Comparison of ENCODE assay signal across 9 cellular contexts in genomic region chr13:100674848-100675659, GRCh38. TPM values are rescaled to one million over a fixed set of nuclear protein-coding genes. Genes with fewer than 3 reads are reported as not detected.
A peak's percentile ranks its signal among the peaks of the same experiment; 100 is the strongest.
DNase-seq lines count a peak whose midpoint lies in the region; ATAC-seq, FAIRE-seq and TF ChIP-seq lines count a peak whose summit lies in the region.
"Had no signal": no experiment of that assay in that cellular context is flagged by ENCODE, and none has a peak within 500 bp of the region (broad histone marks: within the 10 kb centered on the region; RNA-seq: fewer than 3 reads in every experiment).

No MANE protein-coding gene starts in this region.

- peak overlapping the region; percentile 84 for H3K4me3 ChIP-seq in WERI-Rb-1 (ENCODE audit: low read depth, low read length)
- H3K4me3 ChIP-seq in mammary epithelial cell (replicated peaks in 1 of 3; ENCODE audit: insufficient read depth in 1 of 3, low read depth in 2 of 3, low read length in 3 of 3) = peak overlapping the region; percentile 66 to 94 (median 81)
- peak overlapping the region; percentile 69 to 95 for H3K4me3 ChIP-seq in small intestine (ENCODE audit: low read depth in 1 of 2, low read length in 2 of 2)

- peaks cover 4% of the 10 kb centered on the region for H3K36me3 ChIP-seq in WERI-Rb-1
- H3K36me3 ChIP-seq in mammary epithelial cell (ENCODE audit: insufficient read depth, low read length) = no peaks in the 10 kb centered on the region
- no peaks in the 10 kb centered on the region for H3K36me3 ChIP-seq in small intestine (ENCODE audit: control insufficient read depth in 2 of 2, insufficient read depth in 2 of 2, low read length in 2 of 2)

- H3K4me1 ChIP-seq in mammary epithelial cell (ENCODE audit: insufficient read depth, low read length) (peaks cover 7% of the 10 kb centered on the region), small intestine (ENCODE audit: control insufficient read depth in 2 of 2, insufficient read depth in 1 of 2, low read depth in 1 of 2, low read length in 1 of 2) (peaks cover 0 to 9% of the 10 kb centered on the region in 2 donors)

- H3K79me2 ChIP-seq in mammary epithelial cell (ENCODE audit: insufficient read depth, low read length) = peaks cover 21% of the 10 kb centered on the region

- H2AFZ ChIP-seq in mammary epithelial cell (ENCODE audit: low read depth, low read length) = peak overlapping the region; percentile 97

- H3K27me3 ChIP-seq in WERI-Rb-1 (ENCODE audit: insufficient read depth, low read depth, severe bottlenecking) (no peaks in the 10 kb centered on the region), mammary epithelial cell (ENCODE audit: insufficient read depth, low read length) (no peaks in the 10 kb centered on the region), small intestine (ENCODE audit: control insufficient read depth in 2 of 2, insufficient read depth in 2 of 2, low read length in 2 of 2) (no peaks in the 10 kb centered on the region)

- in situ Hi-C loops in mammary epithelial cell (cut with MboI; ENCODE audit: low sequenced_read_pairs in 2 of 2) = no loop called here

- peak overlapping the region; percentile 94 for H3K27ac ChIP-seq in WERI-Rb-1
- no peak overlapping the region for H3K27ac ChIP-seq in mammary epithelial cell (ENCODE audit: insufficient read depth, low read depth, low read length)
- H3K27ac ChIP-seq in small intestine (ENCODE audit: low read depth in 1 of 2, low read length in 1 of 2) = peak overlapping the region; percentile 87 to 95

- H3K9me3 ChIP-seq in WERI-Rb-1 (ENCODE audit: severe bottlenecking) = peaks cover 5% of the 10 kb centered on the region
- H3K9me3 ChIP-seq in mammary epithelial cell (replicated peaks; ENCODE audit: insufficient read depth, low read length) = no peaks in the 10 kb centered on the region
- no peaks in the 10 kb centered on the region for H3K9me3 ChIP-seq in small intestine (ENCODE audit: control insufficient read depth, low read depth)

- TF ChIP-seq CTCF in WERI-Rb-1 (IDR thresholded peaks at IDR 0.05; ENCODE audit: low read depth, low read length) (peak; percentile 52), mammary epithelial cell (conservative IDR thresholded peaks at IDR 0.05 in 1 of 2, IDR thresholded peaks at IDR 0.05 in 1 of 2; ENCODE audit: extremely low read depth in 1 of 2, insufficient read depth in 1 of 2, low read depth in 1 of 2, low read length in 2 of 2) (peak in 1 of 2 donors; percentile 52)

- CTCF ChIA-PET in mammary epithelial cell (lab: Charles Lee; ENCODE audit: low non-redundant PET) = interaction anchor here (0.7 to 1.0 kb wide), 2 partner anchors 8 to 556 kb away, joined by 6 to 25 read pairs; no protein-coding TSS in a partner anchor

- peak overlapping the region; percentile 100 for H3K4me2 ChIP-seq in mammary epithelial cell (ENCODE audit: insufficient read depth, low read depth, low read length)

- intact Hi-C loops in mammary epithelial cell (cut with micrococcal nuclease) = loop anchor here (1.0 to 10.0 kb wide), 4 partner anchors 43 to 700 kb away; partner anchors contain the start of gene ZIC5

- ATAC-seq in GM18873 (IDR thresholded peaks at IDR 0.05; ENCODE audit: low FRiP score, unreplicated experiment) (peak; percentile 97), HG03135 (IDR thresholded peaks at IDR 0.05; ENCODE audit: unreplicated experiment) (peak; percentile 96)

- H3K9ac ChIP-seq in mammary epithelial cell (ENCODE audit: insufficient read depth, low read length) = peak overlapping the region; percentile 38

- dilution Hi-C loops in mammary epithelial cell (cut with HindIII; ENCODE audit: low sequenced_read_pairs) = no loop called here

- BruUV-seq in mammary epithelial cell (replicated peaks; lab: Mats Ljungman, UMichigan) = no TSS peak

- 8% methylated on average over 2 of the region's 72 CpGs for WGBS in mammary epithelial cell (ENCODE audit: low coverage, missing lambda C conversion rate)
- 0 to 1% (median 0%) methylated on average over 44 to 72 of the region's 72 CpGs for WGBS in small intestine, 3 donors

- no peaks in the 10 kb centered on the region for H4K20me1 ChIP-seq in mammary epithelial cell (ENCODE audit: insufficient read depth, low read length)

- DNase-seq in AG08396 (ENCODE audit: low spot score) = peak; percentile 100
- peak; percentile 96 for DNase-seq in NCI-H2171 treated with DMSO at 0.1 percent for 48 hours (lab: John Stamatoyannopoulos, UW)
- peak; percentile 100 for DNase-seq in WERI-Rb-1
- peak; percentile 96 for DNase-seq in mammary epithelial cell
- DNase-seq in iPS-NIHi11 (ENCODE audit: low spot score) = peak; percentile 99
- peak; percentile 99 for DNase-seq in small intestine

- no peak for FAIRE-seq in small intestine (lab: Jason Lieb, UNC)
- FAIRE-seq: TTC549 had no signal

RNA-seq across cellular contexts. Expression of gene TMTC4, which starts 0.5 kb away (rescaled TPM):
- total RNA-seq in mammary epithelial cell = 1 to 10 TPM; 4.2 to 7.5 TPM
- polyA plus RNA-seq in mammary epithelial cell (5.8 TPM), small intestine (10 to 100 TPM in 1 of 3 donors, 1 to 10 TPM in 2; 6.3 to 10.2 (median 7.3) TPM)
- 14.1 TPM for polyA minus RNA-seq in mammary epithelial cell
